Comparison of ENCODE assay signal across 6 cellular contexts in genomic region chr3:65234499-65234898, GRCh38.
"Had no signal": no experiment of that assay in that cellular context is flagged by ENCODE, and none has a peak within 500 bp of the region (broad histone marks: within the 10 kb centered on the region; RNA-seq: fewer than 3 reads in every experiment).

No MANE protein-coding gene starts in this region.

- ATAC-seq: HepG2, K562 had no signal

- H3K27ac Mint-ChIP-seq: IgD-negative memory B cell had no signal

- DNase-seq: IMR-90, KBM-7 had no signal

- H3K4me1 Mint-ChIP-seq: IgD-negative memory B cell had no signal

- H3K27me3 Mint-ChIP-seq: IgD-negative memory B cell had no signal

- H3K27ac ChIP-seq: HL-60 had no signal

- H3K4me3 Mint-ChIP-seq: IgD-negative memory B cell had no signal

- H3K4me3 ChIP-seq: K562 had no signal
